8 cellular contexts compared by ENCODE assay signal in the genomic region with DNA sequence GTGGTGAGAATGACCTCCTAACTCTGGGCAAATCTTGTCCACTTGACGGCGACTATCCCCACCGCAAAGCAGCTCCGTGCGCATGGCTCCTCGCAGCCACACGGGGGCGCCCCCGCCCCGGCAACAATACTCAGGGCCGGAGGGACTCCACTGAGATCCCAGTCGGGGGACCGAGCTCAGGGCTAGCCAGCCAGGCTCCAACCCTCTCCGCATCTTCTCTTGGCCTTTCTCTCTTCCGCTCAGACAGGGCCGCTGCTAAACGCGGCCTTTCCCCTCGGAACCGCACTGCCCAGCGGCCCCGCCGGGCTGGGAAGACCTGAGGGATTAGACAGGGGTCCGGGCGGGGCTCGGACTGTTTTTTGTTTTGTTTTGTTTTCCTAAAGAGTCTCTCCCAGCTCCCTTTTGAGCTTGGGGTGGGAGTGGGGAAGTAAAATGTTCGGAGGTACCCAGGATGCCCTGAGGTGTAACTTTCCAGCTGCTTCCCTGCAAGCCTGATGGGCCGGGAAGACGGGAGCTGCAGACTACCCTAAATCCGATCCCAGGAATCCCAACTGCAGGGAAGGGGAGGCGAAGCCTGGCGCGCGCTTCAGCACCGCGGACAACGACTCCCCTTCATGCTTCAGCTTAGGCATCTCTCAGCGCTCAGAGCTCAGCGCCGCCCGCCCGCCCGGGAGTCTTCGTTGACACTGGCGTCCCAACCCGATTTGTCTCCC. TPM values are rescaled to one million over a fixed set of nuclear protein-coding genes. Genes with fewer than 3 reads are reported as not detected.
DNase-seq lines count a peak whose midpoint lies in the region; ATAC-seq and TF ChIP-seq lines count a peak whose summit lies in the region.

No MANE protein-coding gene starts in this region.

- H3K4me1 ChIP-seq in Panc1 (ENCODE audit: control insufficient read depth, insufficient read depth, low read length): peaks cover 5% of the 10 kb centered on the region; the same call in 1 of the 2 replicates

- TF ChIP-seq CTCF in Panc1 (IDR thresholded peaks at IDR 0.05) (peak; percentile 99), fibroblast of mammary gland (conservative IDR thresholded peaks at IDR 0.05; ENCODE audit: control insufficient read depth, insufficient read depth, low read depth, low read length) (peak; percentile 92)

- ATAC-seq in GM21390 (IDR thresholded peaks at IDR 0.05; ENCODE audit: unreplicated experiment) (peak; percentile 63), Panc1 (peak; percentile 89)
- ATAC-seq in naive thymus-derived CD8-positive, alpha-beta T cell: peak; percentile 58 to 59
- ATAC-seq in stimulated activated naive CD8-positive, alpha-beta T cell treated with anti-CD3 and anti-CD28 coated beads, Interleukin-15, amount 100 ng/mL, for 72 hours: peak; percentile 82

- no peaks in the 10 kb centered on the region for H3K36me3 ChIP-seq in Panc1 (ENCODE audit: control insufficient read depth, insufficient read depth, low read length)

- no peaks in the 10 kb centered on the region for H3K36me3 Mint-ChIP-seq in activated T-helper 2 cell treated with anti-CD3 and anti-CD28 coated beads, Interferon-gamma antibody, Interleukin-2, Interleukin-4, amounts not matched to agents 10 μg/mL and 5 μg/mL and 100 μg/mL, durations not matched to agents 14 hours and 24 hours and 36 hours (ENCODE audit: low read depth)
- H3K36me3 Mint-ChIP-seq in naive thymus-derived CD8-positive, alpha-beta T cell: peaks cover 0 to 9% (median 0%) of the 10 kb centered on the region in 3 donors

- peaks cover 36% of the 10 kb centered on the region for H3K4me1 Mint-ChIP-seq in activated T-helper 2 cell treated with anti-CD3 and anti-CD28 coated beads, Interferon-gamma antibody, Interleukin-2, Interleukin-4, amounts not matched to agents 10 μg/mL and 5 μg/mL and 100 μg/mL, durations not matched to agents 14 hours and 24 hours and 36 hours (ENCODE audit: low read depth)
- H3K4me1 Mint-ChIP-seq in naive thymus-derived CD8-positive, alpha-beta T cell: peaks cover 40 to 71% (median 55%) of the 10 kb centered on the region in 4 donors
- H3K4me1 Mint-ChIP-seq in stimulated activated naive CD8-positive, alpha-beta T cell treated with anti-CD3 and anti-CD28 coated beads, Interleukin-15, amount 100 ng/mL, for 72 hours: peaks cover 63% of the 10 kb centered on the region

- no peaks in the 10 kb centered on the region for H3K27me3 ChIP-seq in Panc1 (ENCODE audit: control insufficient read depth, insufficient read depth, low read length)

- no TSS peak for BruUV-seq in Panc1 (replicated peaks; lab: Mats Ljungman, UMichigan)

- DNase-seq in COR-L47 (lab: John Stamatoyannopoulos, UW) (peak; percentile 50), HuH-7.5 (ENCODE audit: low spot score) (peak; percentile 93), Panc1 (ENCODE audit: low read depth, low spot score) (no peak), fibroblast of mammary gland (ENCODE audit: low read depth) (peak; percentile 80)
- DNase-seq in activated T-helper 2 cell treated with anti-CD3 and anti-CD28 coated beads, Interferon-gamma antibody, Interleukin-2, Interleukin-4, amounts not matched to agents 10 μg/mL and 5 μg/mL and 100 μg/mL, durations not matched to agents 14 hours and 24 hours and 36 hours (ENCODE audit: low spot score): peak; percentile 70
- DNase-seq in naive thymus-derived CD8-positive, alpha-beta T cell: peak; percentile 39 to 79 (median 60)
- peak; percentile 83 to 84 for DNase-seq in stimulated activated naive CD8-positive, alpha-beta T cell treated with anti-CD3 and anti-CD28 coated beads, Interleukin-15, amount 100 ng/mL, for 72 hours

- peaks cover 23% of the 10 kb centered on the region for H3K27me3 Mint-ChIP-seq in activated T-helper 2 cell treated with anti-CD3 and anti-CD28 coated beads, Interferon-gamma antibody, Interleukin-2, Interleukin-4, amounts not matched to agents 10 μg/mL and 5 μg/mL and 100 μg/mL, durations not matched to agents 14 hours and 24 hours and 36 hours (ENCODE audit: low read depth)
- peaks cover 0 to 4% (median 3%) of the 10 kb centered on the region in 5 donors for H3K27me3 Mint-ChIP-seq in naive thymus-derived CD8-positive, alpha-beta T cell
- peaks cover 45% of the 10 kb centered on the region for H3K27me3 Mint-ChIP-seq in stimulated activated naive CD8-positive, alpha-beta T cell treated with anti-CD3 and anti-CD28 coated beads, Interleukin-15, amount 100 ng/mL, for 72 hours

- CTCF ChIA-PET in Panc1 (lab: Charles Lee): interaction anchor here (0.5 to 2.6 kb wide), 19 partner anchors 8 to 232 kb away, joined by 3 to 48 read pairs (median 5); a partner anchor contains a TSS

- peak overlapping the region; percentile 88 for H3K4me3 Mint-ChIP-seq in activated T-helper 2 cell treated with anti-CD3 and anti-CD28 coated beads, Interferon-gamma antibody, Interleukin-2, Interleukin-4, amounts not matched to agents 10 μg/mL and 5 μg/mL and 100 μg/mL, durations not matched to agents 14 hours and 24 hours and 36 hours (ENCODE audit: low read depth)
- H3K4me3 Mint-ChIP-seq in naive thymus-derived CD8-positive, alpha-beta T cell: peak overlapping the region; percentile 72 to 94 (median 90)
- H3K4me3 Mint-ChIP-seq in stimulated activated naive CD8-positive, alpha-beta T cell treated with anti-CD3 and anti-CD28 coated beads, Interleukin-15, amount 100 ng/mL, for 72 hours: peak overlapping the region; percentile 86 to 90

- H3K9me3 Mint-ChIP-seq in activated T-helper 2 cell treated with anti-CD3 and anti-CD28 coated beads, Interferon-gamma antibody, Interleukin-2, Interleukin-4, amounts not matched to agents 10 μg/mL and 5 μg/mL and 100 μg/mL, durations not matched to agents 14 hours and 24 hours and 36 hours: no peaks in the 10 kb centered on the region
- H3K9me3 Mint-ChIP-seq in naive thymus-derived CD8-positive, alpha-beta T cell: no peaks in the 10 kb centered on the region
- H3K9me3 Mint-ChIP-seq in stimulated activated naive CD8-positive, alpha-beta T cell treated with anti-CD3 and anti-CD28 coated beads, Interleukin-15, amount 100 ng/mL, for 72 hours: no peaks in the 10 kb centered on the region

- H3K27ac Mint-ChIP-seq in activated T-helper 2 cell treated with anti-CD3 and anti-CD28 coated beads, Interferon-gamma antibody, Interleukin-2, Interleukin-4, amounts not matched to agents 10 μg/mL and 5 μg/mL and 100 μg/mL, durations not matched to agents 14 hours and 24 hours and 36 hours: peak overlapping the region; percentile 77
- peak overlapping the region in 7 of 10 donors; percentile 47 to 84 (median 68) for H3K27ac Mint-ChIP-seq in naive thymus-derived CD8-positive, alpha-beta T cell
- H3K27ac Mint-ChIP-seq in stimulated activated naive CD8-positive, alpha-beta T cell treated with anti-CD3 and anti-CD28 coated beads, Interleukin-15, amount 100 ng/mL, for 72 hours: peak overlapping the region; percentile 50 to 66

- H3K27ac ChIP-seq in Panc1 (ENCODE audit: low read length): no peak overlapping the region

- H3K4me3 ChIP-seq in Panc1 (ENCODE audit: low read depth in 2 of 2, low read length in 2 of 2): peak overlapping the region in 1 of 2 experiments; percentile 41; a peak in 1 of 4 replicates
- peak overlapping the region; percentile 37 for H3K4me3 ChIP-seq in fibroblast of mammary gland (ENCODE audit: control insufficient read depth, low read depth, low read length)

- POLR2A ChIA-PET in Panc1 (lab: Charles Lee): interaction anchor here (0.6 kb wide), 1 partner anchor 188 kb away, joined by 3 read pairs; no protein-coding TSS in a partner anchor
- POLR2A ChIA-PET in naive thymus-derived CD8-positive, alpha-beta T cell (lab: Charles Lee): interaction anchor here (0.6 to 3.6 kb wide), 7 partner anchors 10 to 229 kb away, joined by 3 to 50 read pairs (median 5); a partner anchor contains a TSS

- intact Hi-C loops in Panc1 (cut with micrococcal nuclease; ENCODE audit: unreplicated experiment): loop anchor here (2.0 kb wide), 2 partner anchors 48 to 232 kb away; no protein-coding TSS in a partner anchor
- intact Hi-C loops in activated T-helper 2 cell treated with anti-CD3 and anti-CD28 coated beads, Interferon-gamma antibody, Interleukin-2, Interleukin-4, amounts not matched to agents 10 μg/mL and 5 μg/mL and 100 μg/mL, durations not matched to agents 14 hours and 24 hours and 36 hours (cut with micrococcal nuclease): loop anchor here (1.0 to 2.0 kb wide), 4 partner anchors 48 to 276 kb away; no protein-coding TSS in a partner anchor

- H3K9me3 ChIP-seq in Panc1 (ENCODE audit: control insufficient read depth, insufficient read depth, low read depth, low read length): no peaks in the 10 kb centered on the region

- in situ Hi-C loops in Panc1 (cut with HindIII; ENCODE audit: low pct_unique_long_range_greater_than_20kb, low sequenced_read_pairs): no loop called here

RNA-seq across cellular contexts. Expression of a gene that starts 2.7 kb away (rescaled TPM):
- 4.3 TPM for total RNA-seq in Panc1 (2021; ENCODE audit: unreplicated experiment)
- polyA plus RNA-seq in Panc1 (2012; ENCODE audit: insufficient read length): 2.7 TPM
- total RNA-seq in activated T-helper 2 cell treated with anti-CD3 and anti-CD28 coated beads, Interferon-gamma antibody, Interleukin-2, Interleukin-4, amounts not matched to agents 10 μg/mL and 5 μg/mL and 100 μg/mL, durations not matched to agents 14 hours and 24 hours and 36 hours: 3.2 TPM in 2 replicates
- total RNA-seq in naive thymus-derived CD8-positive, alpha-beta T cell: 1 to 10 TPM; 2.0 to 2.5 TPM
- not detected for polyA plus RNA-seq in naive thymus-derived CD8-positive, alpha-beta T cell

RNA-seq across cellular contexts. Expression of a gene that starts 22.7 kb away (rescaled TPM):
- total RNA-seq in Panc1 (2021; ENCODE audit: unreplicated experiment): 117 TPM
- 49.3 TPM for polyA plus RNA-seq in Panc1 (2012; ENCODE audit: insufficient read length)
- 119 and 122 TPM in 2 replicates for total RNA-seq in activated T-helper 2 cell treated with anti-CD3 and anti-CD28 coated beads, Interferon-gamma antibody, Interleukin-2, Interleukin-4, amounts not matched to agents 10 μg/mL and 5 μg/mL and 100 μg/mL, durations not matched to agents 14 hours and 24 hours and 36 hours
- total RNA-seq in naive thymus-derived CD8-positive, alpha-beta T cell: 100 to 1,000 TPM; 370 to 406 TPM
- 10 to 100 TPM; 35.7 to 43.7 (median 41.9) TPM for polyA plus RNA-seq in naive thymus-derived CD8-positive, alpha-beta T cell

RNA-seq across cellular contexts. Expression of a gene that starts 57.7 kb away (rescaled TPM):
- total RNA-seq in Panc1 (2021; ENCODE audit: unreplicated experiment): 109 TPM
- 178 TPM for polyA plus RNA-seq in Panc1 (2012; ENCODE audit: insufficient read length)
- 139 and 140 TPM in 2 replicates for total RNA-seq in activated T-helper 2 cell treated with anti-CD3 and anti-CD28 coated beads, Interferon-gamma antibody, Interleukin-2, Interleukin-4, amounts not matched to agents 10 μg/mL and 5 μg/mL and 100 μg/mL, durations not matched to agents 14 hours and 24 hours and 36 hours
- 10 to 100 TPM; 17.1 to 19.1 TPM for total RNA-seq in naive thymus-derived CD8-positive, alpha-beta T cell
- 10 to 100 TPM; 14.6 to 19.3 (median 18.9) TPM for polyA plus RNA-seq in naive thymus-derived CD8-positive, alpha-beta T cell
